In the genomic region with DNA sequence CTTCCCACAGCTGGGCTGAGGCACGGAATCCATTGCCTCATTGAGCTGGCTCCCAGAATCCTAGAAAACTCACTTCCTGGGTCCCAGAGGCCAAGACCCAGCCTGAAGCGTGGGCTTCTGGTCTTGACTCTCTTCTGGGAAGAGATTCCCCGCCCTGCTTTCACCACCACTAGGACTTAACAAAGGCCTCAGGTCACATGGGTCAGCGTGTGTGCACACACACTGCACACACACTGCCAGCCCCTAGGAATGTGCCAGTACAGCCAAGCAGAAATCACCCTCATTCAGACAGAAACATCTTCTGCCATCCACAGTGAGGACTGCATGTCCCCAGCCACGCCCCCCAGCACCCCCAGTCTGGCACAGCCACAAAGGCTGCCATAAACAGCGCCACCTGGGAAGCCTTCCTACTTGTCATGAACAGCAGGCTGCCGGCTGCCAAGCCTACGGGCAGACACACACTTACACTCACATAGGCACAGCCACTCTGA, we compare ENCODE assay signal across 9 cellular contexts.
DNase-seq lines count a peak whose midpoint lies in the region; ATAC-seq, FAIRE-seq and TF ChIP-seq lines count a peak whose summit lies in the region.
"Had no signal": no experiment of that assay in that cellular context is flagged by ENCODE, and none has a peak within 500 bp of the region (broad histone marks: within the 10 kb centered on the region; RNA-seq: fewer than 3 reads in every experiment).

No MANE protein-coding gene starts in this region.

- H3K9ac ChIP-seq in K562 (ENCODE audit: insufficient read depth in 1 of 2, low read depth in 2 of 2, low read length in 2 of 2) (peak overlapping the region in 1 of 2 experiments; percentile 66; a peak in 1 of 4 replicates), iPS-20b (ENCODE audit: low read depth, low read length) (peak overlapping the region; percentile 59; the same call in 1 of the 2 replicates)

- H3K4me1 ChIP-seq in K562 (replicated peaks in 1 of 2; ENCODE audit: control insufficient read depth in 2 of 2, insufficient read depth in 2 of 2, low read length in 2 of 2) = peaks cover 20 to 49% of the 10 kb centered on the region in 2 experiments; a peak in 4 of 5 replicates
- peaks cover 6% of the 10 kb centered on the region; the same call in 1 of the 2 replicates for H3K4me1 ChIP-seq in iPS-20b (ENCODE audit: insufficient read depth, low read length)
- H3K4me1 ChIP-seq in small intestine (ENCODE audit: control insufficient read depth in 2 of 2, insufficient read depth in 1 of 2, low read depth in 1 of 2, low read length in 1 of 2) = no peaks in the 10 kb centered on the region
- H3K4me1 ChIP-seq in effector memory CD4-positive, alpha-beta T cell (ENCODE audit: control insufficient read depth, insufficient read depth, low read length, poor library complexity, severe bottlenecking) = no peaks in the 10 kb centered on the region
- H3K4me1 ChIP-seq: HAP-1 had no signal

- H3K27me3 ChIP-seq in K562 (ENCODE audit: control insufficient read depth in 2 of 2, insufficient read depth in 2 of 2, low read length in 2 of 2) (no peaks in the 10 kb centered on the region), iPS-20b (ENCODE audit: insufficient read depth, low read length) (no peaks in the 10 kb centered on the region), small intestine (ENCODE audit: control insufficient read depth in 2 of 2, insufficient read depth in 2 of 2, low read length in 2 of 2) (no peaks in the 10 kb centered on the region)
- no peaks in the 10 kb centered on the region for H3K27me3 ChIP-seq in effector memory CD4-positive, alpha-beta T cell (replicated peaks; ENCODE audit: control insufficient read depth, insufficient read depth, low read length, poor library complexity, severe bottlenecking)

- peak overlapping the region; percentile 39; the same call in 1 of the 2 replicates for H2AFZ ChIP-seq in K562 (ENCODE audit: low read depth, low read length)

- no peaks in the 10 kb centered on the region for H4K20me1 ChIP-seq in K562 (replicated peaks; ENCODE audit: control insufficient read depth, insufficient read depth, low read length)

- ATAC-seq in K562 = no peak

- POLR2A ChIA-PET in K562 (lab: Yijun Ruan, JAX) = interaction anchor here (0.7 to 1.0 kb wide), 2 partner anchors 10 to 29 kb away, joined by 3 read pairs; no protein-coding TSS in a partner anchor

- peaks cover 5% of the 10 kb centered on the region; the same call in 1 of the 3 replicates for H3K79me2 ChIP-seq in K562 (ENCODE audit: control insufficient read depth, insufficient read depth, low read length)

- FAIRE-seq in K562 (lab: Jason Lieb, UNC) (no peak), small intestine (lab: Jason Lieb, UNC) (no peak)

- no peak for TF ChIP-seq CTCF in K562 (IDR thresholded peaks at IDR 0.05 in 2 of 3, conservative IDR thresholded peaks at IDR 0.05 in 1 of 3; ENCODE audit: insufficient read depth in 2 of 3, low read depth in 1 of 3, low read length in 3 of 3)

- H3K4me3 ChIP-seq in K562 (no peak overlapping the region), iPS-20b (ENCODE audit: low read length) (no peak overlapping the region), small intestine (ENCODE audit: low read depth in 1 of 2, low read length in 2 of 2) (no peak overlapping the region)
- no peak overlapping the region for H3K4me3 ChIP-seq in effector memory CD4-positive, alpha-beta T cell (ENCODE audit: insufficient read depth, low read depth, low read length, poor library complexity, severe bottlenecking)
- H3K4me3 ChIP-seq: HAP-1 had no signal

- H3K27ac ChIP-seq in K562 (ENCODE audit: extremely low read depth, low read depth, low read length) (no peak overlapping the region; the same call in 2 of the 3 replicates), iPS-20b (ENCODE audit: low read length) (peak overlapping the region; percentile 77), small intestine (ENCODE audit: low read depth in 1 of 2, low read length in 1 of 2) (peak overlapping the region in 1 of 2 donors; percentile 89)
- H3K27ac ChIP-seq in effector memory CD4-positive, alpha-beta T cell (ENCODE audit: insufficient read depth, low read length, poor library complexity, severe bottlenecking) = no peak overlapping the region

- intact Hi-C loops in K562 (cut with micrococcal nuclease) = no loop called here

- peak; percentile 60 for DNase-seq in HT-29 (ENCODE audit: low spot score)
- DNase-seq in K562 (ENCODE audit: extremely low read depth in 1 of 4, low spot score in 3 of 4) = peak in 2 of 4 experiments; percentile 21 to 22
- DNase-seq in small intestine = peak; percentile 16
- no peak for DNase-seq in effector memory CD4-positive, alpha-beta T cell
- no peak for DNase-seq in NOMO-1 treated with DMSO at 0.1 percent for 48 hours (lab: John Stamatoyannopoulos, UW; ENCODE audit: unreplicated experiment)
- no peak for DNase-seq in NCI-H1105 (lab: John Stamatoyannopoulos, UW)
- no peak for DNase-seq in Kasumi-1 (lab: John Stamatoyannopoulos, UW)

- CTCF ChIA-PET in K562 (lab: Yijun Ruan, JAX; ENCODE audit: low intra/inter-chr PET ratio) = no interaction called here

- H3K9me3 ChIP-seq in K562 (replicated peaks; ENCODE audit: control insufficient read depth, insufficient read depth, low read depth, low read length) (no peaks in the 10 kb centered on the region), iPS-20b (ENCODE audit: insufficient read depth, low read depth, low read length) (no peaks in the 10 kb centered on the region), small intestine (ENCODE audit: control insufficient read depth, low read depth) (no peaks in the 10 kb centered on the region)
- H3K9me3 ChIP-seq in effector memory CD4-positive, alpha-beta T cell (ENCODE audit: control insufficient read depth, low read length) = no peaks in the 10 kb centered on the region
- H3K9me3 ChIP-seq: HAP-1 had no signal

- no TSS peak for BruUV-seq in K562 (replicated peaks; lab: Mats Ljungman, UMichigan)

- 42% methylated on average over 7 of the region's 8 CpGs for WGBS in K562 (ENCODE audit: insufficient coverage, low coverage, missing lambda C conversion rate)
- 38 to 57% (median 49%) methylated on average over 6 to 8 of the region's 8 CpGs for WGBS in small intestine, 3 donors

- no peak for TF ChIP-seq EP300 in K562 (IDR thresholded peaks at IDR 0.05; ENCODE audit: low read length)

- no peaks in the 10 kb centered on the region for H3K36me3 ChIP-seq in K562 (ENCODE audit: control insufficient read depth, insufficient read depth, low read length)
- H3K36me3 ChIP-seq in iPS-20b (ENCODE audit: insufficient read depth, low read depth, low read length) = no peaks in the 10 kb centered on the region
- H3K36me3 ChIP-seq in small intestine (ENCODE audit: control insufficient read depth in 2 of 2, insufficient read depth in 2 of 2, low read length in 2 of 2) = no peaks in the 10 kb centered on the region
- no peaks in the 10 kb centered on the region for H3K36me3 ChIP-seq in effector memory CD4-positive, alpha-beta T cell (ENCODE audit: control insufficient read depth, insufficient read depth, low read length)
- H3K36me3 ChIP-seq: HAP-1 had no signal

- H3K9me1 ChIP-seq in K562 (ENCODE audit: control insufficient read depth, insufficient read depth, low read length) = no peaks in the 10 kb centered on the region

- in situ Hi-C loops in K562 (cut with MboI) = no loop called here

- no peak for TF ChIP-seq RAD21 in K562 (CRISPR knock-in tag; conservative IDR thresholded peaks at IDR 0.05 in 1 of 2, IDR thresholded peaks at IDR 0.05 in 1 of 2)

- H3K4me2 ChIP-seq in K562 (ENCODE audit: insufficient read depth, low read length) = no peak overlapping the region

- TF ChIP-seq POLR2A in K562 (conservative IDR thresholded peaks at IDR 0.05) = no peak

TF ChIP-seq in K562, 482 proteins besides CTCF, POLR2A, EP300 and RAD21:
- TF ChIP-seq MYBL2 (IDR thresholded peaks at IDR 0.05; ENCODE audit: low read depth) = no peak
- TF ChIP-seq MYBL2 (CRISPR knock-in tag; IDR thresholded peaks at IDR 0.05; ENCODE audit: borderline replicate concordance) = no peak
- no peak for TF ChIP-seq ZNF561 (CRISPR knock-in tag; conservative IDR thresholded peaks at IDR 0.05)
- no peak for TF ChIP-seq ZBTB1 (CRISPR knock-in tag; IDR thresholded peaks at IDR 0.05; ENCODE audit: borderline replicate concordance, low read depth)
- TF ChIP-seq ZNF445 (CRISPR knock-in tag; IDR thresholded peaks at IDR 0.05; ENCODE audit: low read depth) = no peak
- TF ChIP-seq ZNF583 (CRISPR knock-in tag; IDR thresholded peaks at IDR 0.05) = no peak
- TF ChIP-seq PHF8 (IDR thresholded peaks at IDR 0.05; ENCODE audit: borderline replicate concordance, low read length) = no peak
- TF ChIP-seq RUNX1 (IDR thresholded peaks at IDR 0.05; ENCODE audit: low read depth) = no peak
- TF ChIP-seq ETV1 (tag; conservative IDR thresholded peaks at IDR 0.05; ENCODE audit: low read depth) = no peak
- no peak for TF ChIP-seq ARNT (IDR thresholded peaks at IDR 0.05)
- TF ChIP-seq, protein P1, sequence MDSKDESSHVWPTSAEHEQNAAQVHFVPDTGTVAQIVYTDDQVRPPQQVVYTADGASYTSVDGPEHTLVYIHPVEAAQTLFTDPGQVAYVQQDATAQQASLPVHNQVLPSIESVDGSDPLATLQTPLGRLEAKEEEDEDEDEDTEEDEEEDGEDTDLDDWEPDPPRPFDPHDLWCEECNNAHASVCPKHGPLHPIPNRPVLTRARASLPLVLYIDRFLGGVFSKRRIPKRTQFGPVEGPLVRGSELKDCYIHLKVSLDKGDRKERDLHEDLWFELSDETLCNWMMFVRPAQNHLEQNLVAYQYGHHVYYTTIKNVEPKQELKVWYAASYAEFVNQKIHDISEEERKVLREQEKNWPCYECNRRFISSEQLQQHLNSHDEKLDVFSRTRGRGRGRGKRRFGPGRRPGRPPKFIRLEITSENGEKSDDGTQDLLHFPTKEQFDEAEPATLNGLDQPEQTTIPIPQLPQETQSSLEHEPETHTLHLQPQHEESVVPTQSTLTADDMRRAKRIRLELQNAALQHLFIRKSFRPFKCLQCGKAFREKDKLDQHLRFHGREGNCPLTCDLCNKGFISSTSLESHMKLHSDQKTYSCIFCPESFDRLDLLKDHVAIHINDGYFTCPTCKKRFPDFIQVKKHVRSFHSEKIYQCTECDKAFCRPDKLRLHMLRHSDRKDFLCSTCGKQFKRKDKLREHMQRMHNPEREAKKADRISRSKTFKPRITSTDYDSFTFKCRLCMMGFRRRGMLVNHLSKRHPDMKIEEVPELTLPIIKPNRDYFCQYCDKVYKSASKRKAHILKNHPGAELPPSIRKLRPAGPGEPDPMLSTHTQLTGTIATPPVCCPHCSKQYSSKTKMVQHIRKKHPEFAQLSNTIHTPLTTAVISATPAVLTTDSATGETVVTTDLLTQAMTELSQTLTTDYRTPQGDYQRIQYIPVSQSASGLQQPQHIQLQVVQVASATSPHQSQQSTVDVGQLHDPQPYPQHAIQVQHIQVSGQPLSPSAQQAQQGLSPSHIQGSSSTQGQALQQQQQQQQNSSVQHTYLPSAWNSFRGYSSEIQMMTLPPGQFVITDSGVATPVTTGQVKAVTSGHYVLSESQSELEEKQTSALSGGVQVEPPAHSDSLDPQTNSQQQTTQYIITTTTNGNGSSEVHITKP (IDR thresholded peaks at IDR 0.05; ENCODE audit: partially characterized antibody) = no peak

Comparison
In these comparisons a context has a peak if more than half of its experiments do, and no peak if none do; other contexts are left out.
1. DNase-seq: peak in HT-29 (single experiment) and small intestine (single experiment); none in effector memory CD4-positive, alpha-beta T cell (0 of 3), NOMO-1 treated with DMSO at 0.1 percent for 48 hours (single experiment), NCI-H1105 (single experiment) and Kasumi-1 (0 of 2).